In the genomic region with DNA sequence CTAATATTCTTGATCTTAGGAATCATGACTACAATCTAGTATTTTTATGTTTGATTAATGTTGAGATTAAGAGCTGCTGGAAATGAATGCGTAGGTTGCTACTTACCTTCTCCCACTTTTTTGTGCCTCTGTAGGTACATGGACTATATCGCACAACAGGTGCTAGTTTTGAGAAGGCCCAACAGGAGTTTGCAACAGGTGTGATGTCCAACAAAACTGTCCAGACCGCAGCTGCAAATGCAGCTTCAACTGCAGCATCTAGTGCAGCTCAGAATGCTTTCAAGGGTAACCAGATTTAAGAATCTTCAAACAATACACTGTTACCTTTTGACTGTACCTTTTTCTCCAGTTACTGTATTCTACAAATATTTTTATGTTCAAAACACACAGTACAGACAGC, we compare ENCODE assay signal across 11 cellular contexts.
"Had no signal": no experiment of that assay in that cellular context is flagged by ENCODE, and none has a peak within 500 bp of the region (broad histone marks: within the 10 kb centered on the region; RNA-seq: fewer than 3 reads in every experiment).

No MANE protein-coding gene starts in this region.

- H3K4me2 ChIP-seq: GM23338 had no signal

- H3K4me3 ChIP-seq: GM23248, GM23338, HAP-1 had no signal

- H3K9ac ChIP-seq: GM23248 had no signal

- H2AFZ ChIP-seq: GM23248, GM23338 had no signal

- FAIRE-seq: H1, H54 had no signal

- H3K4me3 Mint-ChIP-seq: GM23338, H9, HFFc6 had no signal

- H3K9me3 ChIP-seq: HAP-1 had no signal

- H3K4me1 ChIP-seq: HAP-1 had no signal

- H3K36me3 ChIP-seq: HAP-1 had no signal

- ATAC-seq: GM23338, HCT116 had no signal

- DNase-seq: GM23248, GOT3, H7, H9, HCEC 1CT, HFFc6 had no signal

- H3K27ac Mint-ChIP-seq: GM23338, H9, HFFc6 had no signal

- H3K27ac ChIP-seq: GM23248 had no signal

- H3K9me3 Mint-ChIP-seq: GM23338, H9, HFFc6 had no signal

- H3K4me1 Mint-ChIP-seq: GM23338, H9 had no signal
